ENCODE assay signal across 20 cellular contexts in genomic region chrX:116241001-116241400, GRCh38.
DNase-seq lines count a peak whose midpoint lies in the region; ATAC-seq and TF ChIP-seq lines count a peak whose summit lies in the region.
"Had no signal": no experiment of that assay in that cellular context is flagged by ENCODE, and none has a peak within 500 bp of the region (broad histone marks: within the 10 kb centered on the region; RNA-seq: fewer than 3 reads in every experiment).

No MANE protein-coding gene starts in this region.

- H3K27me3 ChIP-seq in PC-9 (ENCODE audit: insufficient read depth, low read depth) = no peaks in the 10 kb centered on the region
- no peaks in the 10 kb centered on the region for H3K27me3 ChIP-seq in mammary epithelial cell (ENCODE audit: insufficient read depth, low read length)
- peaks cover 0 to 8% of the 10 kb centered on the region in 2 donors for H3K27me3 ChIP-seq in left lung

- H3K9me2 ChIP-seq in PC-9 (ENCODE audit: insufficient read depth) = no peaks in the 10 kb centered on the region
- H3K9me2 ChIP-seq: SK-N-SH had no signal

- TF ChIP-seq CTCF in 22Rv1 (IDR thresholded peaks at IDR 0.05) (no peak), PC-9 (conservative IDR thresholded peaks at IDR 0.05) (no peak), mammary epithelial cell (conservative IDR thresholded peaks at IDR 0.05 in 1 of 2, IDR thresholded peaks at IDR 0.05 in 1 of 2; ENCODE audit: extremely low read depth in 1 of 2, insufficient read depth in 1 of 2, low read depth in 1 of 2, low read length in 2 of 2) (no peak), left lung (IDR thresholded peaks at IDR 0.05) (no peak)

- H3K4me2 ChIP-seq in PC-9 = peak overlapping the region; percentile 77
- peak overlapping the region; percentile 9 for H3K4me2 ChIP-seq in mammary epithelial cell (ENCODE audit: insufficient read depth, low read depth, low read length)
- H3K4me2 ChIP-seq: BLaER1, SK-N-SH had no signal

- dilution Hi-C loops in mammary epithelial cell (cut with HindIII; ENCODE audit: low sequenced_read_pairs) = no loop called here

- H4K20me1 ChIP-seq in PC-9 (ENCODE audit: insufficient read depth) (no peaks in the 10 kb centered on the region), mammary epithelial cell (ENCODE audit: insufficient read depth, low read length) (no peaks in the 10 kb centered on the region)
- H4K20me1 ChIP-seq: BLaER1 had no signal

- POLR2A ChIA-PET in PC-9 (lab: Charles Lee; ENCODE audit: unreplicated experiment) = interaction anchor here (0.7 kb wide), 1 partner anchor 649 kb away, joined by 3 read pairs; no protein-coding TSS in a partner anchor

- CTCF ChIA-PET in PC-9 (lab: Charles Lee) = no interaction called here
- CTCF ChIA-PET in mammary epithelial cell (lab: Charles Lee; ENCODE audit: low non-redundant PET) = no interaction called here

- no peaks in the 10 kb centered on the region for H3K36me3 ChIP-seq in PC-9 (ENCODE audit: low read depth)
- no peaks in the 10 kb centered on the region for H3K36me3 ChIP-seq in mammary epithelial cell (ENCODE audit: insufficient read depth, low read length)
- no peaks in the 10 kb centered on the region for H3K36me3 ChIP-seq in left lung
- H3K36me3 ChIP-seq: BLaER1, HAP-1 had no signal

- in situ Hi-C loops in mammary epithelial cell (cut with MboI; ENCODE audit: low sequenced_read_pairs in 2 of 2) = no loop called here

- DNase-seq in PC-9 (peak in 1 of 2 experiments; percentile 69), mammary epithelial cell (no peak), left lung (no peak)
- no peak for DNase-seq in activated naive CD4-positive, alpha-beta T cell treated with anti-CD3 and anti-CD28 coated beads, Interleukin-2, amount 50 U/mL, for 16 hours
- DNase-seq: 8988T; CD4-positive, alpha-beta T cell; GOT3; HFFc6; Karpas-422; NCI-H187 treated with DMSO at 0.1 percent for 48 hours; NCI-H2171 treated with DMSO at 0.1 percent for 48 hours; SK-N-SH had no signal

- intact Hi-C loops in PC-9 (cut with micrococcal nuclease; ENCODE audit: unreplicated experiment) (loop anchor here (2.0 kb wide), 1 partner anchor 32 kb away; no protein-coding TSS in a partner anchor), mammary epithelial cell (cut with micrococcal nuclease) (no loop called here), left lung (cut with DNase I) (no loop called here)

- no peak overlapping the region for H3K9ac ChIP-seq in mammary epithelial cell (ENCODE audit: insufficient read depth, low read length)
- H3K9ac ChIP-seq: BLaER1, SK-N-SH had no signal

- H3F3A ChIP-seq in PC-9 (ENCODE audit: insufficient read depth, low read depth) = peaks cover 27% of the 10 kb centered on the region; the same call in 1 of the 2 replicates

- H3K79me2 ChIP-seq in PC-9 (ENCODE audit: low read depth) (no peaks in the 10 kb centered on the region), mammary epithelial cell (ENCODE audit: insufficient read depth, low read length) (no peaks in the 10 kb centered on the region)

- H3K4me3 ChIP-seq in PC-9 (0 out of 2 replicates have a peak overlapping the region, but pooled peaks have one; percentile 49), mammary epithelial cell (replicated peaks in 1 of 3; ENCODE audit: insufficient read depth in 1 of 3, low read depth in 2 of 3, low read length in 3 of 3) (no peak overlapping the region), left lung (no peak overlapping the region)
- H3K4me3 ChIP-seq: BLaER1, GM12878, HAP-1 had no signal

- H3K4me1 ChIP-seq in PC-9 (replicated peaks; ENCODE audit: insufficient read depth) (peaks cover 49% of the 10 kb centered on the region), mammary epithelial cell (ENCODE audit: insufficient read depth, low read length) (peaks cover 31% of the 10 kb centered on the region), left lung (no peaks in the 10 kb centered on the region)
- H3K4me1 ChIP-seq: BLaER1, HAP-1 had no signal

- BruUV-seq in PC-9 (replicated peaks; lab: Mats Ljungman, UMichigan) = no TSS peak
- BruUV-seq in mammary epithelial cell (replicated peaks; lab: Mats Ljungman, UMichigan) = no TSS peak

- no peak for ATAC-seq in left lung
- no peak for ATAC-seq in GM21529 (IDR thresholded peaks at IDR 0.05; ENCODE audit: unreplicated experiment)
- ATAC-seq in HG02852 (IDR thresholded peaks at IDR 0.05; ENCODE audit: unreplicated experiment) = no peak
- ATAC-seq in GM18517 (IDR thresholded peaks at IDR 0.05; ENCODE audit: unreplicated experiment) = no peak
- ATAC-seq: GM12878 had no signal

- no peak overlapping the region for H2AFZ ChIP-seq in PC-9
- no peak overlapping the region for H2AFZ ChIP-seq in mammary epithelial cell (ENCODE audit: low read depth, low read length)

- H3K27ac ChIP-seq in 22Rv1 (peak overlapping the region; percentile 33; the same call in 1 of the 2 replicates), PC-9 (peak overlapping the region; percentile 70), mammary epithelial cell (ENCODE audit: insufficient read depth, low read depth, low read length) (peak overlapping the region; percentile 53), left lung (peak overlapping the region; percentile 15 to 33)
- H3K27ac ChIP-seq: BLaER1, HL-60 had no signal

- H3K9me3 ChIP-seq in PC-9 (ENCODE audit: insufficient read depth, low read depth) (peaks cover 12% of the 10 kb centered on the region), mammary epithelial cell (replicated peaks; ENCODE audit: insufficient read depth, low read length) (peaks cover 8% of the 10 kb centered on the region), left lung (no peaks in the 10 kb centered on the region)
- H3K9me3 ChIP-seq: HAP-1, SK-N-SH had no signal
